Comparison of ENCODE assay signal across 8 cellular contexts in genomic region chr4:54232151-54232688, GRCh38. TPM values are rescaled to one million over a fixed set of nuclear protein-coding genes. Genes with fewer than 3 reads are reported as not detected.
DNase-seq lines count a peak whose midpoint lies in the region; ATAC-seq and TF ChIP-seq lines count a peak whose summit lies in the region.

No MANE protein-coding gene starts in this region.

- TF ChIP-seq POLR2A in prostate gland (IDR thresholded peaks at IDR 0.05) = no peak

- H3K27me3 ChIP-seq in heart right ventricle = peaks cover 20 to 66% (median 56%) of the 10 kb centered on the region in 7 donors
- H3K27me3 ChIP-seq in prostate gland (replicated peaks; ENCODE audit: insufficient read depth) = peaks cover 15% of the 10 kb centered on the region

- H3K9me3 ChIP-seq in heart right ventricle (no peaks in the 10 kb centered on the region), prostate gland (no peaks in the 10 kb centered on the region)

- H3K4me1 Mint-ChIP-seq in T-helper 2 cell treated with Interferon-gamma antibody and Interleukin-4, amounts not matched to agents 5 μg/mL and 100 μg/mL, for 36 hours (ENCODE audit: low read depth) = peaks cover 14% of the 10 kb centered on the region

- DNase-seq in EH (ENCODE audit: low read depth) = peak; percentile 42
- no peak for DNase-seq in T-helper 2 cell treated with Interferon-gamma antibody and Interleukin-4, amounts not matched to agents 5 μg/mL and 100 μg/mL, for 36 hours (ENCODE audit: low spot score)
- DNase-seq in heart right ventricle = no peak
- no peak for DNase-seq in prostate gland (ENCODE audit: low spot score)
- no peak for DNase-seq in NCI-H82 treated with DMSO at 0.1 percent for 48 hours (lab: John Stamatoyannopoulos, UW; ENCODE audit: unreplicated experiment)
- no peak for DNase-seq in stimulated activated CD4-positive, alpha-beta T cell treated with anti-CD3 and anti-CD28 coated beads, Interleukin-4, amount 100 ng/mL, for 1 hour
- DNase-seq in NCI-H2227 (lab: John Stamatoyannopoulos, UW; ENCODE audit: unreplicated experiment) = no peak

- peak overlapping the region; percentile 38 for H3K4me3 Mint-ChIP-seq in T-helper 2 cell treated with Interferon-gamma antibody and Interleukin-4, amounts not matched to agents 5 μg/mL and 100 μg/mL, for 36 hours

- H3K36me3 Mint-ChIP-seq in T-helper 2 cell treated with Interferon-gamma antibody and Interleukin-4, amounts not matched to agents 5 μg/mL and 100 μg/mL, for 36 hours (ENCODE audit: low read depth) = no peaks in the 10 kb centered on the region

- H3K36me3 ChIP-seq in heart right ventricle (peaks cover 0 to 4% (median 0%) of the 10 kb centered on the region in 9 donors), prostate gland (no peaks in the 10 kb centered on the region)

- WGBS in heart right ventricle, 2 donors = 3% methylated on average over 35 to 36 of the region's 36 CpGs
- 4% methylated on average over 36 of the region's 36 CpGs for WGBS in prostate gland

- H3K27ac Mint-ChIP-seq in T-helper 2 cell treated with Interferon-gamma antibody and Interleukin-4, amounts not matched to agents 5 μg/mL and 100 μg/mL, for 36 hours = no peak overlapping the region

- TF ChIP-seq CTCF in heart right ventricle (IDR thresholded peaks at IDR 0.05) (no peak), prostate gland (IDR thresholded peaks at IDR 0.05) (no peak)

- H3K27ac ChIP-seq in heart right ventricle (peak overlapping the region in 9 of 10 donors; percentile 5 to 85 (median 79)), prostate gland (no peak overlapping the region)

- ATAC-seq in heart right ventricle (no peak), GM19467 (IDR thresholded peaks at IDR 0.05; ENCODE audit: unreplicated experiment) (no peak)

- H3K4me3 ChIP-seq in heart right ventricle = peak overlapping the region; percentile 26 to 65 (median 61)
- H3K4me3 ChIP-seq in prostate gland = peak overlapping the region; percentile 17 to 30

- intact Hi-C loops in heart right ventricle (cut with DNase I) (loop anchor here (5.0 to 10.0 kb wide), 15 partner anchors 300 to 2000 kb away; partner anchors contain the start of gene FIP1L1 (in 2 of the 10)), prostate gland (cut with DNase I) (loop anchor here (5.0 to 10.0 kb wide), 6 partner anchors 300 to 1997 kb away; no protein-coding TSS in a partner anchor)

- H3K27me3 Mint-ChIP-seq in T-helper 2 cell treated with Interferon-gamma antibody and Interleukin-4, amounts not matched to agents 5 μg/mL and 100 μg/mL, for 36 hours (ENCODE audit: low read depth) = peaks cover 75% of the 10 kb centered on the region

- no peaks in the 10 kb centered on the region for H3K9me3 Mint-ChIP-seq in T-helper 2 cell treated with Interferon-gamma antibody and Interleukin-4, amounts not matched to agents 5 μg/mL and 100 μg/mL, for 36 hours

- H3K4me1 ChIP-seq in heart right ventricle = peaks cover 5 to 73% (median 59%) of the 10 kb centered on the region in 9 donors
- peaks cover 3% of the 10 kb centered on the region for H3K4me1 ChIP-seq in prostate gland (replicated peaks)

RNA-seq across cellular contexts. Expression of gene PDGFRA, which starts 3.1 kb away (rescaled TPM):
- 10 to 100 TPM in 8 of 10 donors, 1 to 10 TPM in 2; 6.5 to 57.5 (median 14.7) TPM for total RNA-seq in heart right ventricle
- polyA plus RNA-seq in heart right ventricle = 10 to 100 TPM in 1 of 2 donors, 1 to 10 TPM in 1; 8.6 to 11.9 TPM
- total RNA-seq in prostate gland = 10 to 100 TPM in 1 of 2 donors, 1 to 10 TPM in 1; 5.8 to 82.2 TPM

Comparison
In these comparisons a context has a peak if more than half of its experiments do, and no peak if none do; other contexts are left out.
1. H3K27ac ChIP-seq: peak in heart right ventricle (9 of 10); none in prostate gland (0 of 2).